ENCODE assay signal across 30 cellular contexts in the genomic region with DNA sequence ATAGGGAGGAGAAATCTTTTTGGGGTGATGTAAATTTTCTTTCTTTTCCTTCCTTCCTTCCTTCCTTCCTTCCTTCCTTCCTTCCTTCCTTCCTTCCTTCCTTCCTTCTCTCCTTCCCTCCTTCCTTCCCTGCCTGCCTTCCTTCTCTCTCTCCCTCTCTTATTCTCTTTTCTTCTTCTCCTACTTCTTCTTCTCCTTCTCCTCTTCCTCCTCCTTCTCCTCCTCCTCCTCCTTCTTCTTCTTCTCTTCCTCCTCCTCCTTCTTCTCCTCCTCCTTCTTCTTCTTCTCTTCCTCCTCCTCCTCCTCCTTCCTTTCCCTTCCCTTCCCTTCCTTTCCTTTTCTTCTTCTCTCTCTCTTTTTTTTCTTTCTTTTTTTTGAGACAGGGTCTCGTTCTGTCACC.
"Had no signal": no experiment of that assay in that cellular context is flagged by ENCODE, and none has a peak within 500 bp of the region (broad histone marks: within the 10 kb centered on the region; RNA-seq: fewer than 3 reads in every experiment).

No MANE protein-coding gene starts in this region.

- H3K9me3 Mint-ChIP-seq: natural killer cell; nephron; stimulated activated effector memory CD8-positive, alpha-beta T cell treated with anti-CD3 and anti-CD28 coated beads, Interleukin-12 subunit alpha, Interleukin-12 subunit beta, amount 100 ng/mL, for 72 hours; stimulated activated naive CD8-positive, alpha-beta T cell treated with anti-CD3 and anti-CD28 coated beads, Interleukin-15, amount 100 ng/mL, for 72 hours; type B pancreatic cell had no signal

- H3K36me3 ChIP-seq: neutrophil, ovary, suprapubic skin, thoracic aorta, thyroid gland, transverse colon, upper lobe of right lung, uterus had no signal

- H3K4me1 Mint-ChIP-seq: natural killer cell; stimulated activated effector memory CD8-positive, alpha-beta T cell treated with anti-CD3 and anti-CD28 coated beads, Interleukin-12 subunit alpha, Interleukin-12 subunit beta, amount 100 ng/mL, for 72 hours; stimulated activated naive CD8-positive, alpha-beta T cell treated with anti-CD3 and anti-CD28 coated beads, Interleukin-15, amount 100 ng/mL, for 72 hours had no signal

- H3K4me3 Mint-ChIP-seq: naive thymus-derived CD4-positive, alpha-beta T cell; natural killer cell; nephron; stimulated activated effector memory CD8-positive, alpha-beta T cell treated with anti-CD3 and anti-CD28 coated beads, Interleukin-12 subunit alpha, Interleukin-12 subunit beta, amount 100 ng/mL, for 72 hours; stimulated activated naive CD8-positive, alpha-beta T cell treated with anti-CD3 and anti-CD28 coated beads, Interleukin-15, amount 100 ng/mL, for 72 hours; type B pancreatic cell had no signal

- H3K27me3 ChIP-seq: neutrophil, ovary, right lobe of liver, sigmoid colon, suprapubic skin, thyroid gland, transverse colon, upper lobe of right lung, uterus had no signal

- H3K4me1 ChIP-seq: parathyroid adenoma, sigmoid colon, uterus had no signal

- H3K27me3 Mint-ChIP-seq: naive thymus-derived CD4-positive, alpha-beta T cell; progenitor cell of endocrine pancreas; stimulated activated naive CD8-positive, alpha-beta T cell treated with anti-CD3 and anti-CD28 coated beads, Interleukin-15, amount 100 ng/mL, for 72 hours; type B pancreatic cell had no signal

- H3K4me3 ChIP-seq: ovary, psoas muscle, right lobe of liver, sigmoid colon, suprapubic skin, thoracic aorta, thyroid gland, transverse colon, upper lobe of right lung, uterus had no signal

- H3K27ac Mint-ChIP-seq: naive thymus-derived CD4-positive, alpha-beta T cell; natural killer cell; nephron; progenitor cell of endocrine pancreas; stimulated activated effector memory CD8-positive, alpha-beta T cell treated with anti-CD3 and anti-CD28 coated beads, Interleukin-12 subunit alpha, Interleukin-12 subunit beta, amount 100 ng/mL, for 72 hours; type B pancreatic cell had no signal

- DNase-seq: naive thymus-derived CD4-positive, alpha-beta T cell; natural killer cell; nucleus accumbens; ovary; posterior cingulate gyrus; psoas muscle; right cardiac atrium; right lobe of liver; sigmoid colon; small intestine; stimulated activated CD4-positive, alpha-beta T cell treated with anti-CD3 and anti-CD28 coated beads, Interleukin-15, amount 100 ng/mL, for 24 hours; stimulated activated CD4-positive, alpha-beta T cell treated with anti-CD3 and anti-CD28 coated beads, Interleukin-2, amount 100 ng/mL, for 24 hours; stimulated activated CD4-positive, alpha-beta T cell treated with anti-CD3 and anti-CD28 coated beads, Interleukin-2, amount 100 ng/mL, for 48 hours; stimulated activated CD4-positive, alpha-beta T cell treated with anti-CD3 and anti-CD28 coated beads, Interleukin-4, amount 100 ng/mL, for 24 hours; stimulated activated naive CD4-positive, alpha-beta T cell; stimulated activated naive CD8-positive, alpha-beta T cell treated with anti-CD3 and anti-CD28 coated beads, Interleukin-15, amount 100 ng/mL, for 72 hours; stimulated activated naive CD8-positive, alpha-beta T cell treated with anti-CD3 and anti-CD28 coated beads, Interleukin-15, Interleukin-2, amounts not matched to agents 100 U/mL and 50 U/mL, for 24 hours; substantia nigra; thyroid gland; transverse colon; upper lobe of right lung; uterus had no signal

- H3K27ac ChIP-seq: neutrophil, ovary, parathyroid adenoma, psoas muscle, right lobe of liver, sigmoid colon, suprapubic skin, thoracic aorta, thyroid gland, transverse colon, upper lobe of right lung, uterus had no signal

- H3K36me3 Mint-ChIP-seq: natural killer cell; stimulated activated effector memory CD8-positive, alpha-beta T cell treated with anti-CD3 and anti-CD28 coated beads, Interleukin-12 subunit alpha, Interleukin-12 subunit beta, amount 100 ng/mL, for 72 hours; type B pancreatic cell had no signal

- ATAC-seq: naive thymus-derived CD4-positive, alpha-beta T cell; natural killer cell; psoas muscle; right cardiac atrium; right lobe of liver; stimulated activated effector memory CD8-positive, alpha-beta T cell treated with anti-CD3 and anti-CD28 coated beads, Interleukin-12 subunit alpha, Interleukin-12 subunit beta, amount 100 ng/mL, for 72 hours; stimulated activated naive CD8-positive, alpha-beta T cell treated with anti-CD3 and anti-CD28 coated beads, Interleukin-15, amount 100 ng/mL, for 72 hours; stimulated activated naive CD8-positive, alpha-beta T cell treated with anti-CD3 and anti-CD28 coated beads, Interleukin-15, Interleukin-2, amounts not matched to agents 100 U/mL and 50 U/mL, for 24 hours; upper lobe of right lung had no signal

- H3K9ac ChIP-seq: parathyroid adenoma had no signal

- H3K9me3 ChIP-seq: neutrophil, ovary, psoas muscle, right lobe of liver, sigmoid colon, suprapubic skin, thoracic aorta, thyroid gland, transverse colon, upper lobe of right lung, uterus had no signal
